In genomic region chr9:136326777-136327312, GRCh38 we compare ENCODE assay signal across 1 cellular context.
A peak's percentile ranks its signal among the peaks of the same experiment; 100 is the strongest.
TF ChIP-seq lines count a peak whose summit lies in the region.

No MANE protein-coding gene starts in this region.

TF ChIP-seq in K562, 482 proteins besides CTCF, POLR2A, EP300 and RAD21 (continues in another document):
- peak; percentile 17; the same call in 1 of the 2 replicates for TF ChIP-seq ARID4B (CRISPR knock-in tag; IDR thresholded peaks at IDR 0.05)
- TF ChIP-seq UBTF (IDR thresholded peaks at IDR 0.05; ENCODE audit: borderline replicate concordance in 1 of 2, low read depth in 2 of 2, low read length in 2 of 2), result no peak
- no peak for TF ChIP-seq FUS (optimal IDR thresholded peaks at IDR 0.05; ENCODE audit: low read depth, low read length)
- TF ChIP-seq KAT7 (CRISPR knock-in tag; IDR thresholded peaks at IDR 0.05; ENCODE audit: borderline replicate concordance), result no peak
- no peak for TF ChIP-seq ZNF280B (CRISPR knock-in tag; IDR thresholded peaks at IDR 0.05)
- no peak for TF ChIP-seq ZFP1 (CRISPR knock-in tag; IDR thresholded peaks at IDR 0.05)
- no peak for TF ChIP-seq FOXK1 (CRISPR knock-in tag; IDR thresholded peaks at IDR 0.05; ENCODE audit: borderline replicate concordance)
- no peak for TF ChIP-seq ZNF407 (IDR thresholded peaks at IDR 0.05; ENCODE audit: low read depth)
- TF ChIP-seq C11orf30 (IDR thresholded peaks at IDR 0.05; ENCODE audit: low read depth), result no peak
- TF ChIP-seq ZNF444 (CRISPR knock-in tag; IDR thresholded peaks at IDR 0.05), result no peak
- TF ChIP-seq SNIP1 (IDR thresholded peaks at IDR 0.05; ENCODE audit: low read depth), result no peak
- no peak for TF ChIP-seq POU5F1 (IDR thresholded peaks at IDR 0.05; ENCODE audit: borderline replicate concordance, low read depth, low read length, partially characterized antibody)
- TF ChIP-seq ZBTB7A (IDR thresholded peaks at IDR 0.05; ENCODE audit: borderline replicate concordance, control insufficient read depth, low read depth, low read length), result peak; percentile 49; the same call in 1 of the 2 replicates
- no peak for TF ChIP-seq HMG20A (CRISPR knock-in tag; conservative IDR thresholded peaks at IDR 0.05)
- no peak for TF ChIP-seq NCOA4 (IDR thresholded peaks at IDR 0.05; ENCODE audit: partially characterized antibody)
- no peak for TF ChIP-seq ZBTB49 (CRISPR knock-in tag; IDR thresholded peaks at IDR 0.05; ENCODE audit: borderline replicate concordance)
- TF ChIP-seq ZBTB2 (IDR thresholded peaks at IDR 0.05), result 0 out of 2 replicates have a peak, but pooled peaks have one; percentile 17
- TF ChIP-seq NBN (IDR thresholded peaks at IDR 0.05; ENCODE audit: low read depth), result no peak
- peak; percentile 60 for TF ChIP-seq ZFX (CRISPR knock-in tag; IDR thresholded peaks at IDR 0.05)
- peak; percentile 17; the same call in 1 of the 2 replicates for TF ChIP-seq PHF8 (IDR thresholded peaks at IDR 0.05; ENCODE audit: borderline replicate concordance, low read length)
- TF ChIP-seq HNRNPH1 (optimal IDR thresholded peaks at IDR 0.05; ENCODE audit: low read depth, low read length), result no peak
- TF ChIP-seq PBX2 (CRISPR knock-in tag; IDR thresholded peaks at IDR 0.05; ENCODE audit: low read depth), result no peak
- no peak for TF ChIP-seq PBX2 (tag; conservative IDR thresholded peaks at IDR 0.05; ENCODE audit: low read depth)
- TF ChIP-seq ZNF395 (CRISPR knock-in tag; IDR thresholded peaks at IDR 0.05), result no peak
- no peak for TF ChIP-seq XRCC3 (IDR thresholded peaks at IDR 0.05)
- no peak for TF ChIP-seq FOXJ3 (CRISPR knock-in tag; IDR thresholded peaks at IDR 0.05)
- no peak for TF ChIP-seq KDM4B (IDR thresholded peaks at IDR 0.05; ENCODE audit: borderline replicate concordance in 2 of 2, low read depth in 1 of 2)
- no peak for TF ChIP-seq CBFB (CRISPR knock-in tag; IDR thresholded peaks at IDR 0.05)
